24 cellular contexts compared by ENCODE assay signal in the genomic region with DNA sequence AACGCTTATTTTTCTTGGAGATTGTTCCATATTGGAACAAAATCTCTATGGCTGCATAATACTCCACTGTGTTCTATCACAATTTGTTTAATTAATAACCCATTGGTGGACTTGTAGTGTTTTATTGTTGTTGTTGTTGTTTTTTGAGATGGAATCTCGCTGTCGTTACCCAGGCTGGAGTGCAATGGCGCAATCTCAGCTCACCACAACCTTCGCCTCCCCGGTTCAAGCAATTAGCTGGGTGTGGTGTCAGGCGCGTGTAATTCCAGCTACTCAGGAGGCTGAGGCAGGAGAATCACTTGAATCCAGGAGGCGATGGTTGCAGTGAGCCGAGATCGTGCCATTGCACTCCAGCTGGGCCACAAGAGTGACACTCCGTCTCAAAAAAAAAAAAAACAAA.
"Had no signal": no experiment of that assay in that cellular context is flagged by ENCODE, and none has a peak within 500 bp of the region (broad histone marks: within the 10 kb centered on the region; RNA-seq: fewer than 3 reads in every experiment).

No MANE protein-coding gene starts in this region.

- H3K9me3 Mint-ChIP-seq: natural killer cell had no signal

- DNase-seq: activated CD4-positive, alpha-beta T cell treated with anti-CD3 and anti-CD28 coated beads for 36 hours; activated CD4-positive, alpha-beta T cell treated with anti-CD3 and anti-CD28 coated beads, Interleukin-2, amount 50 U/mL, for 48 hours; activated CD4-positive, CD25-positive, alpha-beta regulatory T cell; activated CD8-positive, alpha-beta memory T cell treated with anti-CD3 and anti-CD28 coated beads for 24 hours; activated effector memory CD4-positive, alpha-beta T cell treated with Interleukin-2 at 50 U/mL for 16 hours; activated naive CD4-positive, alpha-beta T cell treated with Interleukin-2 at 50 U/mL for 16 hours; anterior cingulate cortex; effector CD8-positive, alpha-beta T cell; hippocampal formation; kidney; midbrain; natural killer cell; posterior cingulate gyrus; right cardiac atrium; spleen; stimulated activated naive CD4-positive, alpha-beta T cell; T-helper 2 cell; tibial artery had no signal

- H3K4me3 ChIP-seq: gastroesophageal sphincter, spleen, suprapubic skin, tibial artery had no signal

- FAIRE-seq: bronchial epithelial cell, colon, kidney, urothelium cell line had no signal

- H3K36me3 Mint-ChIP-seq: activated naive CD8-positive, alpha-beta T cell; natural killer cell had no signal

- H3K27me3 ChIP-seq: gastroesophageal sphincter, spleen, suprapubic skin, tibial artery had no signal

- H3K36me3 ChIP-seq: gastroesophageal sphincter, spleen, suprapubic skin, tibial artery had no signal

- H3K4me3 Mint-ChIP-seq: activated CD4-positive, alpha-beta T cell treated with anti-CD3 and anti-CD28 coated beads for 36 hours; activated naive CD8-positive, alpha-beta T cell; natural killer cell had no signal

- H3K27ac Mint-ChIP-seq: activated CD4-positive, alpha-beta T cell treated with anti-CD3 and anti-CD28 coated beads for 36 hours; activated naive CD8-positive, alpha-beta T cell; natural killer cell had no signal

- H3K27me3 Mint-ChIP-seq: activated CD4-positive, alpha-beta T cell treated with anti-CD3 and anti-CD28 coated beads for 36 hours; activated naive CD8-positive, alpha-beta T cell had no signal

- H3K27ac ChIP-seq: gastroesophageal sphincter, spleen, suprapubic skin, tibial artery had no signal

- H3K9me3 ChIP-seq: gastroesophageal sphincter, spleen, suprapubic skin, tibial artery had no signal
